Comparison of ENCODE assay signal across 7 cellular contexts in genomic region chrX:37717708-37718107, GRCh38. TPM values are rescaled to one million over a fixed set of nuclear protein-coding genes. Genes with fewer than 3 reads are reported as not detected.
"Had no signal": no experiment of that assay in that cellular context is flagged by ENCODE, and none has a peak within 500 bp of the region (broad histone marks: within the 10 kb centered on the region; RNA-seq: fewer than 3 reads in every experiment).

No MANE protein-coding gene starts in this region.

- DNase-seq: H9, HCEC 1CT had no signal

- H3K4me2 ChIP-seq: GM23338 had no signal

- H3K27ac ChIP-seq: HL-60 had no signal

- H3K4me3 ChIP-seq: GM23338 had no signal

- ATAC-seq: GM23338, HepG2 had no signal

- FAIRE-seq: H1, H54, HepG2 had no signal

- H2AFZ ChIP-seq: GM23338 had no signal

RNA-seq across cellular contexts. Expression of gene XK, which starts 32.1 kb away (rescaled TPM):
- total RNA-seq: HepG2 had no signal
- polyA plus RNA-seq: HepG2 had no signal
